ENCODE assay signal across 1 cellular context in the genomic region with DNA sequence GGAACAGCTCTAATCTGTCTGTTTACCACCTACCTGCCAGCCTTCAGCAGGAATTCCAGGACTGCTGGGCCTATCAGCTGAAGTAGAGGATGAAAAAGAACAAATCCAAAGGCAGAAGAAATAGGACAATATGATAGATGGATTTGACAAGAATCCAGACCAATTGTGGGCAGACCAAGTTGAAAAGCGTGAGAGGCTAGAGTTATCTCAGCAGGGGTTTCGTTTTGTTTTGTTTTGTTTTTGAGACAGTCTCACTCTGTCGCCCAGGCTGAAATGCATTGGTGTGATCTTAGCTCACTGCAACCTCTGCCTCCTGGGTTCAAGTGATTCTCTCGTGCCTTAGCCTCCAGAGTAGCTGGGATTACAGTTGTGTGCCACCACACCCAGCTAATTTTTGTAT.
TF ChIP-seq lines count a peak whose summit lies in the region.

No MANE protein-coding gene starts in this region.

TF ChIP-seq in IMR-90, 13 proteins besides CTCF, POLR2A, EP300 and RAD21 (continued from another document):
- no peak for TF ChIP-seq NFE2L2 (IDR thresholded peaks at IDR 0.05; ENCODE audit: low read depth, low read length)
- no peak for TF ChIP-seq MXI1 (IDR thresholded peaks at IDR 0.05; ENCODE audit: borderline replicate concordance, low read depth, low read length)
- TF ChIP-seq RFX5 (IDR thresholded peaks at IDR 0.05; ENCODE audit: low read depth, low read length): no peak
- TF ChIP-seq SMC3 (IDR thresholded peaks at IDR 0.05; ENCODE audit: low read depth, low read length): no peak
- no peak for TF ChIP-seq BHLHE40 (IDR thresholded peaks at IDR 0.05; ENCODE audit: low read depth, low read length)
- TF ChIP-seq MAZ (IDR thresholded peaks at IDR 0.05; ENCODE audit: borderline replicate concordance, low read depth, low read length): no peak
- no peak for TF ChIP-seq MAFK (IDR thresholded peaks at IDR 0.05; ENCODE audit: low read depth, low read length)
